Comparison of ENCODE assay signal across 1 cellular context in genomic region chr19:19191920-19192882, GRCh38.
TF ChIP-seq lines count a peak whose summit lies in the region.

TSS of gene BORCS8 (minus strand) at chr19:19192152. CDS start at chr19:19192117, 35 bp downstream.
A gene with protein sequence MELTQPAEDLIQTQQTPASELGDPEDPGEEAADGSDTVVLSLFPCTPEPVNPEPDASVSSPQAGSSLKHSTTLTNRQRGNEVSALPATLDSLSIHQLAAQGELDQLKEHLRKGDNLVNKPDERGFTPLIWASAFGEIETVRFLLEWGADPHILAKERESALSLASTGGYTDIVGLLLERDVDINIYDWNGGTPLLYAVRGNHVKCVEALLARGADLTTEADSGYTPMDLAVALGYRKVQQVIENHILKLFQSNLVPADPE (plus strand): TSS chr19:19192258. CDS start chr19:19193947, 1,689 bp downstream.

TF ChIP-seq in HepG2, 621 proteins besides CTCF, POLR2A, EP300 and RAD21 (continued from another document and continues in another):
- peak; percentile 82 for TF ChIP-seq RBFOX2 (IDR thresholded peaks at IDR 0.05; ENCODE audit: low read depth, low read length)
- peak; percentile 96 for TF ChIP-seq ASH2L (IDR thresholded peaks at IDR 0.05; ENCODE audit: insufficient read length, low read depth, low read length)
- TF ChIP-seq, protein P1, sequence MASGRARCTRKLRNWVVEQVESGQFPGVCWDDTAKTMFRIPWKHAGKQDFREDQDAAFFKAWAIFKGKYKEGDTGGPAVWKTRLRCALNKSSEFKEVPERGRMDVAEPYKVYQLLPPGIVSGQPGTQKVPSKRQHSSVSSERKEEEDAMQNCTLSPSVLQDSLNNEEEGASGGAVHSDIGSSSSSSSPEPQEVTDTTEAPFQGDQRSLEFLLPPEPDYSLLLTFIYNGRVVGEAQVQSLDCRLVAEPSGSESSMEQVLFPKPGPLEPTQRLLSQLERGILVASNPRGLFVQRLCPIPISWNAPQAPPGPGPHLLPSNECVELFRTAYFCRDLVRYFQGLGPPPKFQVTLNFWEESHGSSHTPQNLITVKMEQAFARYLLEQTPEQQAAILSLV (CRISPR knock-in tag; IDR thresholded peaks at IDR 0.05; ENCODE audit: borderline replicate concordance) = peak; percentile 86; the same call in 1 of the 2 replicates
- TF ChIP-seq TRIM24 (CRISPR knock-in tag; IDR thresholded peaks at IDR 0.05) = no peak
- TF ChIP-seq, protein P2, sequence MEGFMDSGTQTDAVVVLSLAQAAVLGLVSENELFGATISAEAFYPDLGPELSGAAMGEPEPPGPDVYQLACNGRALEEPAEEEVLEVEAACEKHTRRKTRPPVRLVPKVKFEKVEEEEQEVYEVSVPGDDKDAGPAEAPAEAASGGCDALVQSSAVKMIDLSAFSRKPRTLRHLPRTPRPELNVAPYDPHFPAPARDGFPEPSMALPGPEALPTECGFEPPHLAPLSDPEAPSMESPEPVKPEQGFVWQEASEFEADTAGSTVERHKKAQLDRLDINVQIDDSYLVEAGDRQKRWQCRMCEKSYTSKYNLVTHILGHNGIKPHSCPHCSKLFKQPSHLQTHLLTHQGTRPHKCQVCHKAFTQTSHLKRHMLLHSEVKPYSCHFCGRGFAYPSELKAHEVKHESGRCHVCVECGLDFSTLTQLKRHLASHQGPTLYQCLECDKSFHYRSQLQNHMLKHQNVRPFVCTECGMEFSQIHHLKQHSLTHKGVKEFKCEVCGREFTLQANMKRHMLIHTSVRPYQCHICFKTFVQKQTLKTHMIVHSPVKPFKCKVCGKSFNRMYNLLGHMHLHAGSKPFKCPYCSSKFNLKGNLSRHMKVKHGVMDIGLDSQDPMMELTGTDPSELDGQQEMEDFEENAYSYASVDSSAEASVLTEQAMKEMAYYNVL (CRISPR knock-in tag; IDR thresholded peaks at IDR 0.05; ENCODE audit: borderline replicate concordance) = peak; percentile 64; the same call in 1 of the 2 replicates
- TF ChIP-seq SAFB2 (CRISPR knock-in tag; IDR thresholded peaks at IDR 0.05; ENCODE audit: borderline replicate concordance, low read depth) = peak; percentile 65; the same call in 1 of the 2 replicates
- TF ChIP-seq MEIS1 (CRISPR knock-in tag; IDR thresholded peaks at IDR 0.05; ENCODE audit: borderline replicate concordance) = peak; percentile 88
- TF ChIP-seq ZNF687 (CRISPR knock-in tag; IDR thresholded peaks at IDR 0.05) = peak; percentile 85
- no peak for TF ChIP-seq SNAPC5 (CRISPR knock-in tag; IDR thresholded peaks at IDR 0.05; ENCODE audit: borderline replicate concordance)
- peak; percentile 86 for TF ChIP-seq SP4 (CRISPR knock-in tag; IDR thresholded peaks at IDR 0.05)
- TF ChIP-seq NFYB (CRISPR knock-in tag; IDR thresholded peaks at IDR 0.05) = peak; percentile 80
- peak; percentile 93 for TF ChIP-seq SIN3B (IDR thresholded peaks at IDR 0.05; ENCODE audit: low read length)
- TF ChIP-seq ZSCAN30 (CRISPR knock-in tag; IDR thresholded peaks at IDR 0.05) = peak; percentile 30; the same call in 1 of the 2 replicates
- 0 out of 2 replicates have a peak, but pooled peaks have one; percentile 30 for TF ChIP-seq ZNF878 (CRISPR knock-in tag; IDR thresholded peaks at IDR 0.05)
- TF ChIP-seq REPIN1 (CRISPR knock-in tag; IDR thresholded peaks at IDR 0.05; ENCODE audit: borderline replicate concordance, low read depth) = peak; percentile 76; the same call in 1 of the 2 replicates
- TF ChIP-seq SALL2 (CRISPR knock-in tag; IDR thresholded peaks at IDR 0.05) = 0 out of 2 replicates have a peak, but pooled peaks have one; percentile 31
- TF ChIP-seq, protein P3, sequence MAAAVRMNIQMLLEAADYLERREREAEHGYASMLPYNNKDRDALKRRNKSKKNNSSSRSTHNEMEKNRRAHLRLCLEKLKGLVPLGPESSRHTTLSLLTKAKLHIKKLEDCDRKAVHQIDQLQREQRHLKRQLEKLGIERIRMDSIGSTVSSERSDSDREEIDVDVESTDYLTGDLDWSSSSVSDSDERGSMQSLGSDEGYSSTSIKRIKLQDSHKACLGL (CRISPR knock-in tag; IDR thresholded peaks at IDR 0.05) = peak; percentile 78; the same call in 1 of the 2 replicates
- peak; percentile 94 for TF ChIP-seq THAP11 (CRISPR knock-in tag; IDR thresholded peaks at IDR 0.05)
- TF ChIP-seq MAFK (conservative IDR thresholded peaks at IDR 0.05 in 1 of 2, IDR thresholded peaks at IDR 0.05 in 1 of 2; ENCODE audit: low read length in 2 of 2) = no peak
- peak; percentile 70 for TF ChIP-seq ARNT2 (CRISPR knock-in tag; IDR thresholded peaks at IDR 0.05; ENCODE audit: low read depth)
- TF ChIP-seq CENPX (CRISPR knock-in tag; IDR thresholded peaks at IDR 0.05) = no peak
- TF ChIP-seq U2AF2 (IDR thresholded peaks at IDR 0.05; ENCODE audit: low read depth, low read length) = 0 out of 2 replicates have a peak, but pooled peaks have one; percentile 52
- no peak for TF ChIP-seq MZF1 (CRISPR knock-in tag; IDR thresholded peaks at IDR 0.05; ENCODE audit: borderline replicate concordance)
- peak; percentile 71 for TF ChIP-seq ZNF607 (CRISPR knock-in tag; IDR thresholded peaks at IDR 0.05; ENCODE audit: borderline replicate concordance)
- peak; percentile 80 for TF ChIP-seq ZSCAN31 (CRISPR knock-in tag; IDR thresholded peaks at IDR 0.05; ENCODE audit: low read depth)
- TF ChIP-seq ZNF580 (CRISPR knock-in tag; IDR thresholded peaks at IDR 0.05; ENCODE audit: borderline replicate concordance, low read depth) = peak; percentile 95
- peak; percentile 72 for TF ChIP-seq XRCC5 (optimal IDR thresholded peaks at IDR 0.05; ENCODE audit: low read length)
- TF ChIP-seq, protein P4, sequence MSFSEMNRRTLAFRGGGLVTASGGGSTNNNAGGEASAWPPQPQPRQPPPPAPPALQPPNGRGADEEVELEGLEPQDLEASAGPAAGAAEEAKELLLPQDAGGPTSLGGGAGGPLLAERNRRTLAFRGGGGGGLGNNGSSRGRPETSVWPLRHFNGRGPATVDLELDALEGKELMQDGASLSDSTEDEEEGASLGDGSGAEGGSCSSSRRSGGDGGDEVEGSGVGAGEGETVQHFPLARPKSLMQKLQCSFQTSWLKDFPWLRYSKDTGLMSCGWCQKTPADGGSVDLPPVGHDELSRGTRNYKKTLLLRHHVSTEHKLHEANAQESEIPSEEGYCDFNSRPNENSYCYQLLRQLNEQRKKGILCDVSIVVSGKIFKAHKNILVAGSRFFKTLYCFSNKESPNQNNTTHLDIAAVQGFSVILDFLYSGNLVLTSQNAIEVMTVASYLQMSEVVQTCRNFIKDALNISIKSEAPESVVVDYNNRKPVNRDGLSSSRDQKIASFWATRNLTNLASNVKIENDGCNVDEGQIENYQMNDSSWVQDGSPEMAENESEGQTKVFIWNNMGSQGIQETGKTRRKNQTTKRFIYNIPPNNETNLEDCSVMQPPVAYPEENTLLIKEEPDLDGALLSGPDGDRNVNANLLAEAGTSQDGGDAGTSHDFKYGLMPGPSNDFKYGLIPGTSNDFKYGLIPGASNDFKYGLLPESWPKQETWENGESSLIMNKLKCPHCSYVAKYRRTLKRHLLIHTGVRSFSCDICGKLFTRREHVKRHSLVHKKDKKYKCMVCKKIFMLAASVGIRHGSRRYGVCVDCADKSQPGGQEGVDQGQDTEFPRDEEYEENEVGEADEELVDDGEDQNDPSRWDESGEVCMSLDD (CRISPR knock-in tag; IDR thresholded peaks at IDR 0.05; ENCODE audit: borderline replicate concordance) = no peak
- no peak for TF ChIP-seq ZFP37 (CRISPR knock-in tag; IDR thresholded peaks at IDR 0.05; ENCODE audit: borderline replicate concordance)
- peak; percentile 97 for TF ChIP-seq ARID4A (CRISPR knock-in tag; IDR thresholded peaks at IDR 0.05; ENCODE audit: borderline replicate concordance)
- 0 out of 2 replicates have a peak, but pooled peaks have one; percentile 34 for TF ChIP-seq ZNF703 (CRISPR knock-in tag; IDR thresholded peaks at IDR 0.05; ENCODE audit: borderline replicate concordance)
- TF ChIP-seq, protein P5, sequence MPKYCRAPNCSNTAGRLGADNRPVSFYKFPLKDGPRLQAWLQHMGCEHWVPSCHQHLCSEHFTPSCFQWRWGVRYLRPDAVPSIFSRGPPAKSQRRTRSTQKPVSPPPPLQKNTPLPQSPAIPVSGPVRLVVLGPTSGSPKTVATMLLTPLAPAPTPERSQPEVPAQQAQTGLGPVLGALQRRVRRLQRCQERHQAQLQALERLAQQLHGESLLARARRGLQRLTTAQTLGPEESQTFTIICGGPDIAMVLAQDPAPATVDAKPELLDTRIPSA (CRISPR knock-in tag; IDR thresholded peaks at IDR 0.05; ENCODE audit: borderline replicate concordance) = no peak
- TF ChIP-seq ZBTB8A (CRISPR knock-in tag; IDR thresholded peaks at IDR 0.05; ENCODE audit: borderline replicate concordance, low read depth) = 0 out of 2 replicates have a peak, but pooled peaks have one; percentile 47
